1 cellular context compared by ENCODE assay signal in the genomic region with DNA sequence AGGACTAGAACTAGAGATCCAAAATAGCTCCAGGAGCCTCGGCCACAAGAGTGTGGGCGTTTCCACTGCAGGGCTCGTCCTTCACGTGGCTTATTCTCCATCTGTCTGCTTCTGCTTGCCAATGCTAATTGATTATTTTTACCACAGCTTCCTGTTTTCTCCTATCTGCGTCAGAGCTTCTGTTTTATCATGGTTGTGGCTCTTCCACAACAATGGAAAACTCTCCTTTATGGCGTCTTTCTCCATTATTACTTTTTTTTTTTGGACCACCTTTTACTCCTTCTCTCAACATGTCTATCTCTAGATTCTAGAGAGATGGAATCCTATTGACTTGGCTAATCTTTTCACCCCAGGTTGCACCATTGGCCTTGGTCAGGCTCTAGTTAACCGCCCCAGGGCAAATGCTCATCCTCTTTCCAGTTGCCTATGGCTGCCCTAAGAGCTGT.
TF ChIP-seq lines count a peak whose summit lies in the region.

No MANE protein-coding gene starts in this region.

TF ChIP-seq in K562, 482 proteins besides CTCF, POLR2A, EP300 and RAD21 (continued from another document):
- TF ChIP-seq, protein P1, sequence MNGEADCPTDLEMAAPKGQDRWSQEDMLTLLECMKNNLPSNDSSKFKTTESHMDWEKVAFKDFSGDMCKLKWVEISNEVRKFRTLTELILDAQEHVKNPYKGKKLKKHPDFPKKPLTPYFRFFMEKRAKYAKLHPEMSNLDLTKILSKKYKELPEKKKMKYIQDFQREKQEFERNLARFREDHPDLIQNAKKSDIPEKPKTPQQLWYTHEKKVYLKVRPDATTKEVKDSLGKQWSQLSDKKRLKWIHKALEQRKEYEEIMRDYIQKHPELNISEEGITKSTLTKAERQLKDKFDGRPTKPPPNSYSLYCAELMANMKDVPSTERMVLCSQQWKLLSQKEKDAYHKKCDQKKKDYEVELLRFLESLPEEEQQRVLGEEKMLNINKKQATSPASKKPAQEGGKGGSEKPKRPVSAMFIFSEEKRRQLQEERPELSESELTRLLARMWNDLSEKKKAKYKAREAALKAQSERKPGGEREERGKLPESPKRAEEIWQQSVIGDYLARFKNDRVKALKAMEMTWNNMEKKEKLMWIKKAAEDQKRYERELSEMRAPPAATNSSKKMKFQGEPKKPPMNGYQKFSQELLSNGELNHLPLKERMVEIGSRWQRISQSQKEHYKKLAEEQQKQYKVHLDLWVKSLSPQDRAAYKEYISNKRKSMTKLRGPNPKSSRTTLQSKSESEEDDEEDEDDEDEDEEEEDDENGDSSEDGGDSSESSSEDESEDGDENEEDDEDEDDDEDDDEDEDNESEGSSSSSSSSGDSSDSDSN (IDR thresholded peaks at IDR 0.05; ENCODE audit: borderline replicate concordance in 1 of 2, low read depth in 2 of 2, low read length in 2 of 2): no peak
- TF ChIP-seq SMAD4 (CRISPR knock-in tag; conservative IDR thresholded peaks at IDR 0.05): 0 out of 2 replicates have a peak, but pooled peaks have one; percentile 26
- TF ChIP-seq, protein P2, sequence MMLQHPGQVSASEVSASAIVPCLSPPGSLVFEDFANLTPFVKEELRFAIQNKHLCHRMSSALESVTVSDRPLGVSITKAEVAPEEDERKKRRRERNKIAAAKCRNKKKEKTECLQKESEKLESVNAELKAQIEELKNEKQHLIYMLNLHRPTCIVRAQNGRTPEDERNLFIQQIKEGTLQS (IDR thresholded peaks at IDR 0.05): no peak
- TF ChIP-seq, protein P2 (CRISPR knock-in tag; conservative IDR thresholded peaks at IDR 0.05): 0 out of 2 replicates have a peak, but pooled peaks have one; percentile 37
- TF ChIP-seq, protein P3, sequence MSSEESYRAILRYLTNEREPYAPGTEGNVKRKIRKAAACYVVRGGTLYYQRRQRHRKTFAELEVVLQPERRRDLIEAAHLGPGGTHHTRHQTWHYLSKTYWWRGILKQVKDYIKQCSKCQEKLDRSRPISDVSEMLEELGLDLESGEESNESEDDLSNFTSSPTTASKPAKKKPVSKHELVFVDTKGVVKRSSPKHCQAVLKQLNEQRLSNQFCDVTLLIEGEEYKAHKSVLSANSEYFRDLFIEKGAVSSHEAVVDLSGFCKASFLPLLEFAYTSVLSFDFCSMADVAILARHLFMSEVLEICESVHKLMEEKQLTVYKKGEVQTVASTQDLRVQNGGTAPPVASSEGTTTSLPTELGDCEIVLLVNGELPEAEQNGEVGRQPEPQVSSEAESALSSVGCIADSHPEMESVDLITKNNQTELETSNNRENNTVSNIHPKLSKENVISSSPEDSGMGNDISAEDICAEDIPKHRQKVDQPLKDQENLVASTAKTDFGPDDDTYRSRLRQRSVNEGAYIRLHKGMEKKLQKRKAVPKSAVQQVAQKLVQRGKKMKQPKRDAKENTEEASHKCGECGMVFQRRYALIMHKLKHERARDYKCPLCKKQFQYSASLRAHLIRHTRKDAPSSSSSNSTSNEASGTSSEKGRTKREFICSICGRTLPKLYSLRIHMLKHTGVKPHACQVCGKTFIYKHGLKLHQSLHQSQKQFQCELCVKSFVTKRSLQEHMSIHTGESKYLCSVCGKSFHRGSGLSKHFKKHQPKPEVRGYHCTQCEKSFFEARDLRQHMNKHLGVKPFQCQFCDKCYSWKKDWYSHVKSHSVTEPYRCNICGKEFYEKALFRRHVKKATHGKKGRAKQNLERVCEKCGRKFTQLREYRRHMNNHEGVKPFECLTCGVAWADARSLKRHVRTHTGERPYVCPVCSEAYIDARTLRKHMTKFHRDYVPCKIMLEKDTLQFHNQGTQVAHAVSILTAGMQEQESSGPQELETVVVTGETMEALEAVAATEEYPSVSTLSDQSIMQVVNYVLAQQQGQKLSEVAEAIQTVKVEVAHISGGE (CRISPR knock-in tag; IDR thresholded peaks at IDR 0.05): no peak
- peak; percentile 35; the same call in 1 of the 2 replicates for TF ChIP-seq DMBX1 (CRISPR knock-in tag; IDR thresholded peaks at IDR 0.05; ENCODE audit: borderline replicate concordance)
- TF ChIP-seq, protein P4, sequence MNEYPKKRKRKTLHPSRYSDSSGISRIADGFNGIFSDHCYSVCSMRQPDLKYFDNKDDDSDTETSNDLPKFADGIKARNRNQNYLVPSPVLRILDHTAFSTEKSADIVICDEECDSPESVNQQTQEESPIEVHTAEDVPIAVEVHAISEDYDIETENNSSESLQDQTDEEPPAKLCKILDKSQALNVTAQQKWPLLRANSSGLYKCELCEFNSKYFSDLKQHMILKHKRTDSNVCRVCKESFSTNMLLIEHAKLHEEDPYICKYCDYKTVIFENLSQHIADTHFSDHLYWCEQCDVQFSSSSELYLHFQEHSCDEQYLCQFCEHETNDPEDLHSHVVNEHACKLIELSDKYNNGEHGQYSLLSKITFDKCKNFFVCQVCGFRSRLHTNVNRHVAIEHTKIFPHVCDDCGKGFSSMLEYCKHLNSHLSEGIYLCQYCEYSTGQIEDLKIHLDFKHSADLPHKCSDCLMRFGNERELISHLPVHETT (CRISPR knock-in tag; conservative IDR thresholded peaks at IDR 0.05 in 1 of 2, IDR thresholded peaks at IDR 0.05 in 1 of 2): 0 out of 4 replicates have a peak, but pooled peaks of 1 of the 2 experiments have one; percentile 52
